8 cellular contexts compared by ENCODE assay signal in the genomic region with DNA sequence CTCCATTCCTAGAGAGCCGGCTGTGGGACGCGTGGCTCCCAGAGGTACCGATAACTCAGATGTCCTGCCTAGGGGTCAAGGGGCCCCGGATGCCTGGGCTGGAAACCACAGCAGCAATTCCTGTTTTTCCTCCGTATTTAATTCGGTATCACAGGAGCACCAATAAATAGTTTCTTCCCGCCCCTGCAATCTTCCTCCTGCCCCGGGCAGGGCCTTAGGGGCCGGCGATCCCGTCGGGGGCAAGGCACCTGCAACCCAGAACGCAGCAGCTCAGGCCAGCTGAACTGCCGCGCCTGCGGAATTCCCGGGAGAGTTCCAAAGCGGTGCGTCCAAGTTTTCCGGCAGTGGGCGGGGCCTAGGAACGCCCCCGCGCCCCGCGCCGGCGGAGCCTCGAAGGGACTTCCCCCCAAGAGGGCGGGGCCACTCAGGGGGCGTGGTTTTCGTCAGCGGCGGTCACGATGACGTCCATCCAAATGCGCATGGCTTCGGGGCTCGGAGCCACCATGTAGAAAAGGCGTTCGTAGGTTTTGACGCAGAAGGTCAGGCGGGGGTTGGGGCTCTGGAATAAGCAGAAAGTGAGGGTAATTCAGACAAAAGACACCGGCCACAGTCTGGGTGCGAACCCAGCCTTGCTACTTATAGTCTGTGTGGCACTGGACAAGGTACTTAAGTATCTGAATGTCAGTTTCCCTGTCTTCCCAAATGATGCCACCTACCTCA. TPM values are rescaled to one million over a fixed set of nuclear protein-coding genes. Genes with fewer than 3 reads are reported as not detected.
A peak's percentile ranks its signal among the peaks of the same experiment; 100 is the strongest.
DNase-seq lines count a peak whose midpoint lies in the region; TF ChIP-seq lines count a peak whose summit lies in the region.

No MANE protein-coding gene starts in this region.

- intact Hi-C loops in dendritic cell treated with granulocyte-macrophage colony-stimulating factor and Interleukin-4, amounts not matched to agents 40 ng/mL and 50 ng/mL, for 4 days (cut with micrococcal nuclease): loop anchor here (1.0 kb wide), 2 partner anchors 12 to 29 kb away; a partner anchor contains a TSS

- H3K9me3 Mint-ChIP-seq in HFFc6: peaks cover 4% of the 10 kb centered on the region; the same call in 1 of the 2 replicates
- H3K9me3 Mint-ChIP-seq in dendritic cell treated with granulocyte-macrophage colony-stimulating factor and Interleukin-4, amounts not matched to agents 40 ng/mL and 50 ng/mL, for 4 days: no peaks in the 10 kb centered on the region

- H3K36me3 Mint-ChIP-seq in HFFc6 (ENCODE audit: low read depth): peaks cover 33% of the 10 kb centered on the region
- H3K36me3 Mint-ChIP-seq in dendritic cell treated with granulocyte-macrophage colony-stimulating factor and Interleukin-4, amounts not matched to agents 40 ng/mL and 50 ng/mL, for 4 days (ENCODE audit: low read depth): peaks cover 59% of the 10 kb centered on the region

- H3K27me3 Mint-ChIP-seq in HFFc6 (ENCODE audit: insufficient read depth): peaks cover 2% of the 10 kb centered on the region
- H3K27me3 Mint-ChIP-seq in dendritic cell treated with granulocyte-macrophage colony-stimulating factor and Interleukin-4, amounts not matched to agents 40 ng/mL and 50 ng/mL, for 4 days: peaks cover 10% of the 10 kb centered on the region

- no peak for TF ChIP-seq CTCF in HFFc6 (IDR thresholded peaks at IDR 0.05)

- peak overlapping the region; percentile 78 for H3K27ac Mint-ChIP-seq in HFFc6
- H3K27ac Mint-ChIP-seq in dendritic cell treated with granulocyte-macrophage colony-stimulating factor and Interleukin-4, amounts not matched to agents 40 ng/mL and 50 ng/mL, for 4 days: peak overlapping the region; percentile 92

- peak overlapping the region; percentile 63; the same call in 1 of the 2 replicates for H3K4me3 Mint-ChIP-seq in HFFc6
- H3K4me3 Mint-ChIP-seq in dendritic cell treated with granulocyte-macrophage colony-stimulating factor and Interleukin-4, amounts not matched to agents 40 ng/mL and 50 ng/mL, for 4 days: peak overlapping the region; percentile 81

- DNase-seq in DMS53 (lab: John Stamatoyannopoulos, UW): peak; percentile 87
- peak; percentile 81 for DNase-seq in HFFc6
- DNase-seq in NCI-H345 (lab: John Stamatoyannopoulos, UW): peak; percentile 89
- peak; percentile 95 to 96 for DNase-seq in activated CD4-positive, alpha-beta T cell treated with anti-CD3 and anti-CD28 coated beads, Interleukin-2, amount 50 U/mL, for 48 hours
- DNase-seq in left kidney (ENCODE audit: low read depth, low spot score): peak; percentile 97
- DNase-seq in stimulated activated CD4-positive, alpha-beta T cell treated with anti-CD3 and anti-CD28 coated beads, Interleukin-1b, Interleukin-23, amount 100 ng/mL, for 24 hours (ENCODE audit: low read depth in 4 of 4, low spot score in 1 of 4): peak; percentile 90 to 95 (median 94)
- DNase-seq in SHP77 (lab: John Stamatoyannopoulos, UW): no peak

- peaks cover 32% of the 10 kb centered on the region for H3K4me1 Mint-ChIP-seq in HFFc6 (ENCODE audit: low read depth)
- H3K4me1 Mint-ChIP-seq in dendritic cell treated with granulocyte-macrophage colony-stimulating factor and Interleukin-4, amounts not matched to agents 40 ng/mL and 50 ng/mL, for 4 days (ENCODE audit: low read depth): peaks cover 24% of the 10 kb centered on the region

RNA-seq across cellular contexts. Expression of a gene that starts 9.7 kb away (rescaled TPM):
- under 1 TPM; 0.17 to 0.35 (median 0.22) TPM for total RNA-seq in HFFc6 (2021; fragmentation: NEBNext Ultra II Directional; extraction: Animal tissue kit (Norgen Biotek cat#: 25700))

RNA-seq across cellular contexts. Expression of a gene that starts 29.4 kb away (rescaled TPM):
- 10 to 100 TPM in 4 of 6 experiments, 1 to 10 TPM in 2; 7.5 to 12.5 (median 11.7) TPM for total RNA-seq in HFFc6 (2021; fragmentation: NEBNext Ultra II Directional; extraction: Animal tissue kit (Norgen Biotek cat#: 25700))

RNA-seq across cellular contexts. Expression of a gene that starts 51.9 kb away (rescaled TPM):
- 100 to 1,000 TPM in 4 of 6 experiments, 10 to 100 TPM in 2; 81.3 to 125 (median 107) TPM for total RNA-seq in HFFc6 (2021; fragmentation: NEBNext Ultra II Directional; extraction: Animal tissue kit (Norgen Biotek cat#: 25700))

RNA-seq across cellular contexts. Expression of a gene that starts 57.8 kb away (rescaled TPM):
- 1 to 10 TPM; 1.6 to 2.9 (median 2.3) TPM for total RNA-seq in HFFc6 (2021; fragmentation: NEBNext Ultra II Directional; extraction: Animal tissue kit (Norgen Biotek cat#: 25700))

Comparison
In these comparisons a context has a peak if more than half of its experiments do, and no peak if none do; other contexts are left out.
1. DNase-seq: peak in DMS53 (single experiment), HFFc6 (single experiment), NCI-H345 (single experiment), activated CD4-positive, alpha-beta T cell treated with anti-CD3 and anti-CD28 coated beads, Interleukin-2, amount 50 U/mL, for 48 hours (2 of 2), left kidney (single experiment) and stimulated activated CD4-positive, alpha-beta T cell treated with anti-CD3 and anti-CD28 coated beads, Interleukin-1b, Interleukin-23, amount 100 ng/mL, for 24 hours (4 of 4); none in SHP77 (0 of 2).